Comparison of ENCODE assay signal across 30 cellular contexts in the genomic region with DNA sequence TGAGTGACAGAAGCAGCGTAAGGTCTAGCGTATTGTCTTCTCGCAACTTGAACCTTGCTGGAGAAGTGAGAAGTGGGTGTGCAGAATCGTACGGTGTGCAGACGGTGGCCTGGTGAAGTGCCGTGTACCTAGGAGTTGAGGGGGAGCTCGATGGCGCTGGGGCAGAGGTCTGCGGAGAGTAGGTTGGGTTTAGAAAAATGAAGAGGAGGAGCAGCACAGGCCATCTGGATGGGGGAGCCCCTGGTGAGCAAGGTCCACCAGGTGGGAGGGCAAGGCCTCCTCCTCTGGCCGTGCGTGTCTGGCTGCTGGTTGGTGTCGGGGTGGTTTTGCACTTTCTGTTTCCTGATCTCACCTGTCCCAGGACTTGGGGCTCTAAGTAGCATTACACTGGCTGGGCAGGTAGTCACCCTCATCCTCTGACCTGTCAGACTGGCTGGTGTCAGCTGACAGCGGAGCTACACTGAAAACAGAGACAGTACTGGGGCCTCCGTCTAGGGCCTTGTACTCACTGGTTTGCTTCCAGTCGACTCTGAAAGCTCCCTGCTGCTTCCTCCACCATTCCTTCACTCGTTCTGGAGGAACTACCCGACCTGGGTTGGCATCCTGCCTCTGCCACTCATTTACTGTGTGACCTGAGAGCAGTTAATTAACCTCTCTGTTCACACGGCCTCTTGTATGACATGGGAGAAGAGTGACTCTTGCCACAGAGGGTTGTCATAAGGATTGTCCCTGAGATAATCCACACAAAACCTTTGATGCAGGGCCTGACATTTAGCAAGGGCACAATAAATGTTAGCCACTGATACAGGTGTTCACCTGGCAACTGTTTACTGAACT.
DNase-seq lines count a peak whose midpoint lies in the region; ATAC-seq and TF ChIP-seq lines count a peak whose summit lies in the region.
"Had no signal": no experiment of that assay in that cellular context is flagged by ENCODE, and none has a peak within 500 bp of the region (broad histone marks: within the 10 kb centered on the region; RNA-seq: fewer than 3 reads in every experiment).

No MANE protein-coding gene starts in this region.

- H3K4ac ChIP-seq in H9 (ENCODE audit: low read depth, low read length), result no peak overlapping the region
- no peak overlapping the region for H3K4ac ChIP-seq in neuronal stem cell (ENCODE audit: low read length)

- H3K14ac ChIP-seq in H9 (ENCODE audit: insufficient read depth, low read length), result no peak overlapping the region
- peak overlapping the region; percentile 22 for H3K14ac ChIP-seq in neuronal stem cell (ENCODE audit: low read length)

- H3K18ac ChIP-seq in H9 (ENCODE audit: insufficient read length, low read depth, low read length) (no peak overlapping the region), neuronal stem cell (ENCODE audit: low read length) (no peak overlapping the region)

- H3K56ac ChIP-seq in H9 (ENCODE audit: insufficient read length, low read depth, low read length), result no peak overlapping the region

- peaks cover 3% of the 10 kb centered on the region for H4K20me1 ChIP-seq in H9 (ENCODE audit: control insufficient read depth, insufficient read depth, insufficient read length)

- H3K4me1 ChIP-seq in H9 (ENCODE audit: insufficient read depth, low read length) (no peaks in the 10 kb centered on the region), endodermal cell (ENCODE audit: control insufficient read depth, insufficient read depth, low read length) (no peaks in the 10 kb centered on the region), neuronal stem cell (ENCODE audit: control insufficient read depth in 2 of 2, insufficient read depth in 1 of 2, low read depth in 1 of 2, low read length in 2 of 2) (peaks cover 4 to 11% of the 10 kb centered on the region in 2 donors)
- H3K4me1 ChIP-seq: colonic mucosa, psoas muscle, testis, uterus had no signal

- no CpG with 5 or more reads among the region's 19 CpGs for WGBS in H9 (ENCODE audit: extremely low coverage, insufficient read length, low lambda C conversion rate)
- WGBS in endodermal cell (ENCODE audit: insufficient coverage in 1 of 2, insufficient read length in 1 of 2), 2 experiments, result 87 to 92% methylated on average over 11 to 19 of the region's 19 CpGs
- WGBS in neuronal stem cell (ENCODE audit: extremely low coverage in 2 of 2, insufficient read length in 2 of 2, insufficient replicate concordance in 1 of 2), 2 donors, result no CpG with 5 or more reads among the region's 19 CpGs

- no peaks in the 10 kb centered on the region for H3K27me3 ChIP-seq in H9 (ENCODE audit: insufficient read depth, low read length)
- H3K27me3 ChIP-seq in endodermal cell (ENCODE audit: control insufficient read depth, insufficient read depth, low read length, poor library complexity, severe bottlenecking), result no peaks in the 10 kb centered on the region
- H3K27me3 ChIP-seq in neuronal stem cell (ENCODE audit: control insufficient read depth in 3 of 3, insufficient read depth in 3 of 3, low read depth in 1 of 3, low read length in 3 of 3), result no peaks in the 10 kb centered on the region
- H3K27me3 ChIP-seq: colonic mucosa, heart left ventricle, testis, uterus had no signal

- H4K8ac ChIP-seq in H9 (replicated peaks; ENCODE audit: insufficient read length, low read depth, low read length) (no peak overlapping the region), neuronal stem cell (ENCODE audit: low read depth, low read length) (no peak overlapping the region)

- TF ChIP-seq CTCF in H9 (conservative IDR thresholded peaks at IDR 0.05) (no peak), endodermal cell (conservative IDR thresholded peaks at IDR 0.05) (no peak)

- ATAC-seq in HG02798 (IDR thresholded peaks at IDR 0.05; ENCODE audit: poor library complexity, unreplicated experiment), result no peak
- ATAC-seq: GM23338, heart left ventricle, psoas muscle, T-cell had no signal

- H2AFZ ChIP-seq in H9 (ENCODE audit: low read length) (no peak overlapping the region), neuronal stem cell (ENCODE audit: low read length) (no peak overlapping the region)
- H2AFZ ChIP-seq: GM23338 had no signal

- no peaks in the 10 kb centered on the region for H3K9me3 ChIP-seq in H9 (ENCODE audit: control insufficient read depth, low read depth, low read length)
- no peaks in the 10 kb centered on the region for H3K9me3 ChIP-seq in endodermal cell (ENCODE audit: control insufficient read depth, low read length)
- H3K9me3 ChIP-seq in neuronal stem cell (replicated peaks in 1 of 2; ENCODE audit: control insufficient read depth in 2 of 2, insufficient read depth in 1 of 2, low read depth in 1 of 2, low read length in 2 of 2), result no peaks in the 10 kb centered on the region
- H3K9me3 ChIP-seq: colonic mucosa, heart left ventricle, psoas muscle, testis, uterus had no signal

- H3K9ac ChIP-seq in H9 (ENCODE audit: extremely low read depth, insufficient read length, low read length), result no peak overlapping the region
- H3K9ac ChIP-seq in endodermal cell (ENCODE audit: extremely low read depth, low read length, poor library complexity, severe bottlenecking), result no peak overlapping the region
- no peak overlapping the region for H3K9ac ChIP-seq in neuronal stem cell (ENCODE audit: low read depth, low read length, poor library complexity)

- H3K36me3 ChIP-seq in endodermal cell (ENCODE audit: control insufficient read depth, insufficient read depth, low read length) (no peaks in the 10 kb centered on the region), neuronal stem cell (replicated peaks in 1 of 2; ENCODE audit: control insufficient read depth in 2 of 2, insufficient read depth in 2 of 2, low read length in 2 of 2) (no peaks in the 10 kb centered on the region)
- H3K36me3 ChIP-seq: colonic mucosa, heart left ventricle, uterus had no signal

- H2BK5ac ChIP-seq in H9 (ENCODE audit: insufficient read length, low read length) (no peak overlapping the region), neuronal stem cell (ENCODE audit: low read length) (no peak overlapping the region)

- H3K36me3 Mint-ChIP-seq in T-helper 1 cell treated with Interleukin-12 subunit alpha and Interleukin-12 subunit beta and Interleukin-4 antibody, amounts not matched to agents 30 μg/mL and 1 μg/mL, for 36 hours (ENCODE audit: low read depth), result peaks cover 26% of the 10 kb centered on the region
- H3K36me3 Mint-ChIP-seq in H9 (ENCODE audit: insufficient read depth in 1 of 3, low read depth in 3 of 3) (no peaks in the 10 kb centered on the region), endodermal cell (ENCODE audit: low read depth) (no peaks in the 10 kb centered on the region)
- H3K36me3 Mint-ChIP-seq: IgD-negative memory B cell had no signal

- H3K27ac Mint-ChIP-seq in T-helper 1 cell treated with Interleukin-12 subunit alpha and Interleukin-12 subunit beta and Interleukin-4 antibody, amounts not matched to agents 30 μg/mL and 1 μg/mL, for 36 hours, result peak overlapping the region; percentile 43
- H3K27ac Mint-ChIP-seq in H9 (peak overlapping the region in 2 of 3 experiments; percentile 27 to 88; a peak in 2 of 7 replicates), endodermal cell (peak overlapping the region; percentile 8)
- H3K27ac Mint-ChIP-seq: activated naive CD4-positive, alpha-beta T cell treated with anti-CD3 and anti-CD28 coated beads for 36 hours; GM23338; T-cell had no signal

- no peaks in the 10 kb centered on the region for H3K27me3 Mint-ChIP-seq in T-helper 1 cell treated with Interleukin-12 subunit alpha and Interleukin-12 subunit beta and Interleukin-4 antibody, amounts not matched to agents 30 μg/mL and 1 μg/mL, for 36 hours (ENCODE audit: low read depth)
- H3K27me3 Mint-ChIP-seq in H9 (ENCODE audit: low read depth), result no peaks in the 10 kb centered on the region; the same call in 1 of the 2 replicates
- no peaks in the 10 kb centered on the region for H3K27me3 Mint-ChIP-seq in endodermal cell (ENCODE audit: insufficient read depth)
- H3K27me3 Mint-ChIP-seq: IgD-negative memory B cell, T-cell had no signal

- H3K4me2 ChIP-seq in H9 (ENCODE audit: insufficient read depth, insufficient read length, low read length), result no peak overlapping the region
- H3K4me2 ChIP-seq in neuronal stem cell (ENCODE audit: insufficient read depth, low read length, poor library complexity, severe bottlenecking), result no peak overlapping the region
- H3K4me2 ChIP-seq: GM23338 had no signal

- H3T11ph ChIP-seq in H9 (ENCODE audit: low read length), result no peak overlapping the region

- no peaks in the 10 kb centered on the region for H3K9me3 Mint-ChIP-seq in T-helper 1 cell treated with Interleukin-12 subunit alpha and Interleukin-12 subunit beta and Interleukin-4 antibody, amounts not matched to agents 30 μg/mL and 1 μg/mL, for 36 hours
- H3K9me3 Mint-ChIP-seq in H9, result no peaks in the 10 kb centered on the region
- H3K9me3 Mint-ChIP-seq in endodermal cell, result no peaks in the 10 kb centered on the region
- H3K9me3 Mint-ChIP-seq: activated naive CD4-positive, alpha-beta T cell treated with anti-CD3 and anti-CD28 coated beads for 36 hours; GM23338; IgD-negative memory B cell; T-cell had no signal

- H2BK120ac ChIP-seq in H9 (ENCODE audit: low read depth, low read length, poor library complexity, severe bottlenecking) (no peak overlapping the region), neuronal stem cell (ENCODE audit: low read depth, low read length) (no peak overlapping the region)

- peaks cover 57% of the 10 kb centered on the region for H3K4me1 Mint-ChIP-seq in T-helper 1 cell treated with Interleukin-12 subunit alpha and Interleukin-12 subunit beta and Interleukin-4 antibody, amounts not matched to agents 30 μg/mL and 1 μg/mL, for 36 hours (ENCODE audit: low read depth)
- H3K4me1 Mint-ChIP-seq in H9 (peaks cover 0 to 6% of the 10 kb centered on the region in 2 experiments; a peak in 2 of 4 replicates), endodermal cell (peaks cover 9% of the 10 kb centered on the region)

- no peak overlapping the region for H3K23ac ChIP-seq in H9 (ENCODE audit: insufficient read length, low read depth, low read length)
- no peak overlapping the region for H3K23ac ChIP-seq in neuronal stem cell (ENCODE audit: low read depth, low read length, poor library complexity)

- H2BK15ac ChIP-seq in H9 (ENCODE audit: low read depth, low read length), result no peak overlapping the region
- no peak overlapping the region for H2BK15ac ChIP-seq in neuronal stem cell (ENCODE audit: low read length)

- H3K4me3 Mint-ChIP-seq in T-helper 1 cell treated with Interleukin-12 subunit alpha and Interleukin-12 subunit beta and Interleukin-4 antibody, amounts not matched to agents 30 μg/mL and 1 μg/mL, for 36 hours, result no peak overlapping the region
- H3K4me3 Mint-ChIP-seq in H9 (no peak overlapping the region; a peak in 1 of 5 replicates), endodermal cell (no peak overlapping the region)
- H3K4me3 Mint-ChIP-seq: activated naive CD4-positive, alpha-beta T cell treated with anti-CD3 and anti-CD28 coated beads for 36 hours; GM23338; IgD-negative memory B cell; T-cell had no signal

- no peak overlapping the region for H3K4me3 ChIP-seq in endodermal cell (ENCODE audit: low read length)
- no peak overlapping the region for H3K4me3 ChIP-seq in neuronal stem cell (ENCODE audit: low read length in 2 of 2)
- H3K4me3 ChIP-seq: colonic mucosa, GM23338, heart left ventricle, lung, psoas muscle, testis, uterus had no signal

- H4K91ac ChIP-seq in H9 (ENCODE audit: insufficient read length, low read depth, low read length), result no peak overlapping the region
- H4K91ac ChIP-seq in neuronal stem cell (ENCODE audit: low read depth, low read length, poor library complexity), result no peak overlapping the region

- H2AK5ac ChIP-seq in H9 (ENCODE audit: insufficient read length, low read length) (no peak overlapping the region), neuronal stem cell (ENCODE audit: low read depth, low read length) (no peak overlapping the region)

- no peak overlapping the region for H4K5ac ChIP-seq in H9 (ENCODE audit: insufficient read length, low read depth, low read length)

- no peak overlapping the region for H2BK20ac ChIP-seq in H9 (ENCODE audit: low read depth, low read length, poor library complexity, severe bottlenecking)

- H2BK12ac ChIP-seq in H9 (ENCODE audit: insufficient read length, low read depth, low read length), result no peak overlapping the region
- H2BK12ac ChIP-seq in neuronal stem cell (ENCODE audit: low read length), result no peak overlapping the region

- H3K23me2 ChIP-seq in H9 (ENCODE audit: insufficient read length, low read depth, low read length, poor library complexity, severe bottlenecking), result no peaks in the 10 kb centered on the region

- H3K27ac ChIP-seq in H9 (ENCODE audit: insufficient read length, low read depth, low read length), result no peak overlapping the region
- no peak overlapping the region for H3K27ac ChIP-seq in endodermal cell (ENCODE audit: low read depth, low read length)
- no peak overlapping the region for H3K27ac ChIP-seq in neuronal stem cell (replicated peaks; ENCODE audit: low read length)
- H3K27ac ChIP-seq: colonic mucosa, heart left ventricle, psoas muscle, testis, uterus had no signal

- H3K79me2 ChIP-seq in H9 (ENCODE audit: insufficient read depth, low read length), result no peaks in the 10 kb centered on the region

- DNase-seq in T-helper 1 cell (no peak), H9 (no peak), endodermal cell (no peak), neuronal stem cell (ENCODE audit: low spot score) (no peak), SK-N-DZ (ENCODE audit: low spot score) (no peak), NCI-H2196 treated with DMSO at 0.1 percent for 48 hours (lab: John Stamatoyannopoulos, UW; ENCODE audit: unreplicated experiment) (no peak)
- DNase-seq: 8988T; activated CD4-positive, CD25-positive, alpha-beta regulatory T cell treated with anti-CD3 and anti-CD28 coated beads, Interleukin-2, amount 50 U/mL, for 72 hours; activated naive CD4-positive, alpha-beta T cell treated with anti-CD3 and anti-CD28 coated beads for 36 hours; activated T-cell treated with anti-CD3 and anti-CD28 coated beads, Interleukin-2, amount 50 U/mL, for 48 hours; anterior cingulate cortex; colonic mucosa; DMS153; effector memory CD4-positive, alpha-beta T cell; foreskin fibroblast; heart left ventricle; NCI-H1105; NCI-H1930; NCI-H69; psoas muscle; stimulated activated CD4-positive, alpha-beta T cell treated with anti-CD3 and anti-CD28 coated beads, Interleukin-15, amount 100 ng/mL, for 24 hours; stimulated activated naive CD4-positive, alpha-beta T cell treated with Interleukin-2 at 50 U/mL for 16 hours; T-cell; testis; uterus had no signal

- H3K79me1 ChIP-seq in H9 (ENCODE audit: insufficient read depth, low read depth, low read length, poor library complexity, severe bottlenecking), result no peaks in the 10 kb centered on the region
- H3K79me1 ChIP-seq in neuronal stem cell (ENCODE audit: low read depth, low read length), result peaks cover 2% of the 10 kb centered on the region
